8 cellular contexts compared by ENCODE assay signal in genomic region chr5:140401362-140402257, GRCh38. TPM values are rescaled to one million over a fixed set of nuclear protein-coding genes. Genes with fewer than 3 reads are reported as not detected.
A peak's percentile ranks its signal among the peaks of the same experiment; 100 is the strongest.
DNase-seq lines count a peak whose midpoint lies in the region; ATAC-seq and TF ChIP-seq lines count a peak whose summit lies in the region.

Gene ANKHD1 (plus strand): TSS chr5:140401833. CDS start chr5:140401968, 135 bp downstream.

- in situ Hi-C loops in GM18951 (cut with MboI; ENCODE audit: low sequenced_read_pairs, unreplicated experiment): no loop called here

- peaks cover 13% of the 10 kb centered on the region for H3K36me3 Mint-ChIP-seq in activated B cell treated with CpG ODN at 0.5 μM for 24 hours (ENCODE audit: low read depth)

- no peaks in the 10 kb centered on the region for H3K27me3 Mint-ChIP-seq in activated B cell treated with CpG ODN at 0.5 μM for 24 hours

- H3K9me3 Mint-ChIP-seq in activated B cell treated with CpG ODN at 0.5 μM for 24 hours: no peaks in the 10 kb centered on the region

- TF ChIP-seq POLR2A in GM18951 (IDR thresholded peaks at IDR 0.05; ENCODE audit: extremely low read depth, insufficient read depth, insufficient read length): peak; percentile 86

- intact Hi-C loops in activated B cell treated with CpG ODN at 0.5 μM for 24 hours (cut with micrococcal nuclease): loop anchor here (1.0 to 10.0 kb wide), 16 partner anchors 41 to 1859 kb away; partner anchors contain the start of genes APBB3, CYSTM1, EIF4EBP3 and ETF1

- ATAC-seq in HG03196 (IDR thresholded peaks at IDR 0.05; ENCODE audit: unreplicated experiment): peak; percentile 92
- ATAC-seq in activated B cell treated with CpG ODN at 0.5 μM for 24 hours (ENCODE audit: low read depth): peak; percentile 79

- H3K4me3 Mint-ChIP-seq in activated B cell treated with CpG ODN at 0.5 μM for 24 hours: no peak within 1 kb of the TSS

- TF ChIP-seq CTCF in activated B cell treated with CpG ODN at 0.5 μM for 24 hours (IDR thresholded peaks at IDR 0.05): no peak

- peaks cover 38% of the 10 kb centered on the region for H3K4me1 Mint-ChIP-seq in activated B cell treated with CpG ODN at 0.5 μM for 24 hours

- POLR2A ChIA-PET in activated B cell treated with CpG ODN at 0.5 μM for 24 hours (lab: Charles Lee): interaction anchor here (0.6 to 4.0 kb wide), 31 partner anchors 9 to 1859 kb away, joined by 3 to 43 read pairs (median 4); partner anchors contain the start of genes CD14, EIF4EBP3, ETF1 and HARS1

- no peak within 1 kb of the TSS for H3K27ac Mint-ChIP-seq in activated B cell treated with CpG ODN at 0.5 μM for 24 hours

- DNase-seq in AG08395 (ENCODE audit: low spot score) (peak; percentile 97), NCI-H345 (lab: John Stamatoyannopoulos, UW) (peak; percentile 100), activated B cell treated with CpG ODN at 0.5 μM for 24 hours (peak; percentile 90), inferior parietal cortex (ENCODE audit: extremely low spot score) (peak; percentile 100)
- peak; percentile 99 for DNase-seq in central memory CD4-positive, alpha-beta T cell
- DNase-seq in stimulated activated CD4-positive, alpha-beta T cell treated with anti-CD3 and anti-CD28 coated beads, Interleukin-12 subunit alpha, Interleukin-12 subunit beta, amount 100 ng/mL, for 24 hours (ENCODE audit: low read depth in 2 of 2): peak; percentile 91 to 94

- CTCF ChIA-PET in activated B cell treated with CpG ODN at 0.5 μM for 24 hours (lab: Charles Lee): interaction anchor here (0.9 to 1.3 kb wide), 2 partner anchors 28 to 309 kb away, joined by 3 to 6 read pairs; no protein-coding TSS in a partner anchor

RNA-seq across cellular contexts. Expression of gene ANKHD1, which starts in this region (rescaled TPM):
- 166 and 187 TPM in 2 replicates for total RNA-seq in activated B cell treated with CpG ODN at 0.5 μM for 24 hours

Comparison
In these comparisons a context has a peak if more than half of its experiments do, and no peak if none do; other contexts are left out.
1. Peak in every context shown above with its lines: DNase-seq and ATAC-seq.